8 cellular contexts compared by ENCODE assay signal in genomic region chr18:69580107-69580506, GRCh38.
A peak's percentile ranks its signal among the peaks of the same experiment; 100 is the strongest.
DNase-seq lines count a peak whose midpoint lies in the region; ATAC-seq, FAIRE-seq and TF ChIP-seq lines count a peak whose summit lies in the region.

No MANE protein-coding gene starts in this region.

- no peaks in the 10 kb centered on the region for H3K36me3 ChIP-seq in BLaER1 treated with 17β-estradiol and CSF1 and Interleukin-3, amounts not matched to agents 10 nM and 100 nM
- no peaks in the 10 kb centered on the region for H3K36me3 ChIP-seq in small intestine (ENCODE audit: control insufficient read depth in 2 of 2, insufficient read depth in 2 of 2, low read length in 2 of 2)

- no peaks in the 10 kb centered on the region for H3K4me1 Mint-ChIP-seq in WTC11

- H3K9me3 ChIP-seq in BLaER1 treated with 17β-estradiol and CSF1 and Interleukin-3, amounts not matched to agents 10 nM and 100 nM (replicated peaks in 1 of 11): no peaks in the 10 kb centered on the region; a peak in 3 of 22 replicates
- no peaks in the 10 kb centered on the region for H3K9me3 ChIP-seq in small intestine (ENCODE audit: control insufficient read depth, low read depth)

- H4K20me1 ChIP-seq in BLaER1 treated with 17β-estradiol and CSF1 and Interleukin-3, amounts not matched to agents 10 nM and 100 nM: no peaks in the 10 kb centered on the region

- 0 out of 2 replicates have a peak overlapping the region, but pooled peaks have one; percentile 27 for H3K27ac Mint-ChIP-seq in WTC11

- no peaks in the 10 kb centered on the region for H3K27me3 Mint-ChIP-seq in WTC11 (ENCODE audit: low read depth)

- peak overlapping the region in 2 of 11 experiments; percentile 6 to 45; a peak in 1 of 22 replicates for H3K9ac ChIP-seq in BLaER1 treated with 17β-estradiol and CSF1 and Interleukin-3, amounts not matched to agents 10 nM and 100 nM

- CTCF ChIA-PET in WTC11 (lab: Charles Lee): no interaction called here

- 48 to 75% (median 56%) methylated on average over 3 of the region's 3 CpGs for WGBS in small intestine, 3 donors

- H3K27ac ChIP-seq in BLaER1 treated with 17β-estradiol and CSF1 and Interleukin-3, amounts not matched to agents 10 nM and 100 nM: peak overlapping the region in 8 of 11 experiments; percentile 2 to 69 (median 54); a peak in 12 of 22 replicates
- no peak overlapping the region for H3K27ac ChIP-seq in small intestine (ENCODE audit: low read depth in 1 of 2, low read length in 1 of 2)

- peaks cover 0 to 29% (median 6%) of the 10 kb centered on the region in 10 experiments; a peak in 9 of 20 replicates for H3K4me1 ChIP-seq in BLaER1 treated with 17β-estradiol and CSF1 and Interleukin-3, amounts not matched to agents 10 nM and 100 nM
- no peaks in the 10 kb centered on the region for H3K4me1 ChIP-seq in small intestine (ENCODE audit: control insufficient read depth in 2 of 2, insufficient read depth in 1 of 2, low read depth in 1 of 2, low read length in 1 of 2)

- TF ChIP-seq CTCF in WTC11 (IDR thresholded peaks at IDR 0.05): no peak

- H3K4me3 Mint-ChIP-seq in WTC11: no peak overlapping the region

- H3K36me3 Mint-ChIP-seq in WTC11: no peaks in the 10 kb centered on the region

- H3K4me2 ChIP-seq in BLaER1 treated with 17β-estradiol and CSF1 and Interleukin-3, amounts not matched to agents 10 nM and 100 nM: peak overlapping the region in 9 of 11 experiments; percentile 5 to 72 (median 32); a peak in 14 of 22 replicates

- no peak for FAIRE-seq in small intestine (lab: Jason Lieb, UNC)

- peaks cover 8% of the 10 kb centered on the region for H3K9me3 Mint-ChIP-seq in WTC11

- DNase-seq in WTC11 (ENCODE audit: low spot score) (no peak), small intestine (no peak), NCI-H1105 treated with DMSO at 0.1 percent for 48 hours (lab: John Stamatoyannopoulos, UW) (no peak), NCI-H526 treated with DMSO at 0.1 percent for 48 hours (lab: John Stamatoyannopoulos, UW) (no peak)
- no peak for DNase-seq in stimulated activated CD4-positive, alpha-beta T cell treated with anti-CD3 and anti-CD28 coated beads, Interleukin-1b, Interleukin-23, amount 100 ng/mL, for 48 hours

- ATAC-seq in GM19025 (IDR thresholded peaks at IDR 0.05; ENCODE audit: low read depth, unreplicated experiment) (peak; percentile 74), HG03196 (IDR thresholded peaks at IDR 0.05; ENCODE audit: unreplicated experiment) (peak; percentile 86), WTC11 (no peak; the same call in 1 of the 2 replicates)

- POLR2A ChIA-PET in WTC11 (lab: Charles Lee): no interaction called here

- peak overlapping the region in 1 of 10 experiments; percentile 6; a peak in 1 of 20 replicates for H3K4me3 ChIP-seq in BLaER1 treated with 17β-estradiol and CSF1 and Interleukin-3, amounts not matched to agents 10 nM and 100 nM
- H3K4me3 ChIP-seq in small intestine (ENCODE audit: low read depth in 1 of 2, low read length in 2 of 2): no peak overlapping the region

- H3K27me3 ChIP-seq in BLaER1 treated with 17β-estradiol and CSF1 and Interleukin-3, amounts not matched to agents 10 nM and 100 nM: no peaks in the 10 kb centered on the region
- H3K27me3 ChIP-seq in small intestine (ENCODE audit: control insufficient read depth in 2 of 2, insufficient read depth in 2 of 2, low read length in 2 of 2): no peaks in the 10 kb centered on the region

TF ChIP-seq in WTC11, 78 proteins besides CTCF, POLR2A, EP300 and RAD21:
- no peak for TF ChIP-seq ZNF671 (CRISPR knock-in tag; IDR thresholded peaks at IDR 0.05)
- no peak for TF ChIP-seq EMX1 (CRISPR knock-in tag; IDR thresholded peaks at IDR 0.05)
- no peak for TF ChIP-seq IRF1 (CRISPR knock-in tag; IDR thresholded peaks at IDR 0.05)
- no peak for TF ChIP-seq ZBTB21 (CRISPR knock-in tag; IDR thresholded peaks at IDR 0.05; ENCODE audit: borderline replicate concordance)
- TF ChIP-seq ZNF425 (CRISPR knock-in tag; conservative IDR thresholded peaks at IDR 0.05): no peak
- TF ChIP-seq E2F5 (CRISPR knock-in tag; IDR thresholded peaks at IDR 0.05): no peak
- no peak for TF ChIP-seq CDX4 (CRISPR knock-in tag; IDR thresholded peaks at IDR 0.05; ENCODE audit: borderline replicate concordance)

Comparison
In these comparisons a context has a peak if more than half of its experiments do, and no peak if none do; other contexts are left out.
1. H3K27ac ChIP-seq: peak in BLaER1 treated with 17β-estradiol and CSF1 and Interleukin-3, amounts not matched to agents 10 nM and 100 nM (8 of 11); none in small intestine (0 of 2).